ENCODE assay signal across 22 cellular contexts in the genomic region with DNA sequence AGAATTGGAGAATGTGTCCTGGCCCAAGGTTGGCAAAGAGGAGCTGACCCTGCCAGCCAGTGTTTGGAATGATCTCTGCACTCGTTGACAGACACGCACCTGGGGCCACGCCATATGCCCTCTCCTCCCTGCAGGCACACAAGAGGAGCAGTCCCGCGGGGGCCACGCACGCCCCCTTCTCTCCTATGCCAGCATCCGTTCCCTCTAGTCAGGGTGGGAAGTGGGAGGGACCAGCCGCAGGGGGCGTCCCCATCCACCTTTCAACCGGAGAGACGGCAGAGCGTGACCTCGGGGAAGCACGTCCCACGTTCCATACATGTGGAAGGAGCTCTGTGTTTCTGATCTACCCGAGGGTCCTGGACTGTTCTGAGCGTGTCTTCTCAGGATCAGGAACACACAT.
"Had no signal": no experiment of that assay in that cellular context is flagged by ENCODE, and none has a peak within 500 bp of the region (broad histone marks: within the 10 kb centered on the region; RNA-seq: fewer than 3 reads in every experiment).

No MANE protein-coding gene starts in this region.

- DNase-seq: activated CD4-positive, alpha-beta memory T cell treated with anti-CD3 and anti-CD28 coated beads, Interleukin-2, amount 10 ng/mL, durations not matched to agents 7 days and 5 days; activated CD4-positive, alpha-beta T cell treated with anti-CD3 and anti-CD28 coated beads for 1 hour; activated CD4-positive, alpha-beta T cell treated with anti-CD3 and anti-CD28 coated beads, Interleukin-2, amount 10 ng/mL, durations not matched to agents 7 days and 5 days; activated CD8-positive, alpha-beta memory T cell treated with anti-CD3 and anti-CD28 coated beads, Interleukin-2, amount 50 U/mL, for 48 hours; activated gamma-delta T cell; activated naive CD4-positive, alpha-beta T cell treated with anti-CD3 and anti-CD28 coated beads, Interleukin-2, amount 10 ng/mL, durations not matched to agents 7 days and 5 days; activated naive CD8-positive, alpha-beta T cell treated with anti-CD3 and anti-CD28 coated beads, Interleukin-2, amount 10 ng/mL, durations not matched to agents 7 days and 5 days; activated T-cell treated with anti-CD3 and anti-CD28 coated beads, Interleukin-2, amount 50 U/mL, for 24 hours; brain microvascular endothelial cell; esophagus squamous epithelium; foreskin melanocyte; heart right ventricle; kidney glomerular epithelial cell; retina; stimulated activated CD4-positive, alpha-beta T cell treated with anti-CD3 and anti-CD28 coated beads, Interleukin-2, amount 100 ng/mL, for 48 hours; stomach; T-helper 2 cell; thyroid gland had no signal

- H3K9me3 ChIP-seq: esophagus squamous epithelium, heart right ventricle, left lung, mucosa of descending colon, stomach, thyroid gland, upper lobe of left lung had no signal

- H3K27me3 ChIP-seq: brain microvascular endothelial cell, esophagus squamous epithelium, heart right ventricle, left lung, stomach, thyroid gland, upper lobe of left lung had no signal

- H3K4me3 ChIP-seq: esophagus squamous epithelium, heart right ventricle, left lung, mucosa of descending colon, stomach, thyroid gland, upper lobe of left lung had no signal

- ATAC-seq: heart right ventricle, left lung, mucosa of descending colon had no signal

- H3K4me1 ChIP-seq: left lung, stomach, thyroid gland, upper lobe of left lung had no signal

- H3K27ac ChIP-seq: brain microvascular endothelial cell, epithelial cell of prostate, esophagus squamous epithelium, heart right ventricle, left lung, stomach, thyroid gland, upper lobe of left lung had no signal
